In the genomic region with DNA sequence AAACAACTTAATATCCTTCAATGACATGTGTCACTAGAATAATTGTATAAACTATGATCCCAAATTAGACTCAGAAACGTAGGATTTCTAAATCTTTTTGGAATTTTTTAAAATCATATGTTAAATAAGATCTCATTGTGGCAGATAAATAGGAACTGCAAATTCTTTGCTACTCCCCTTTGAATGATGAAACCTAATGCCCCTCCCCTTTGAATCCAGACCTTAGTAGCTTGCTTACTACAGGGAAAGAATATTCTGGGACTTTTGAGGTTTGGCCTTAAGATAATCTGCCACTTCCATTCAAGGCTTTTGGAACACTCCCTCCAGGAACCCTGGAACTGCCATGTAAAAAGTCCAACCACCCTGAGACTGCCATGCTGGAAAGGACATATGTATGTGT, we compare ENCODE assay signal across 1 cellular context.
TF ChIP-seq lines count a peak whose summit lies in the region.

No MANE protein-coding gene starts in this region.

TF ChIP-seq in H1, 55 proteins besides CTCF, POLR2A, EP300 and RAD21:
- TF ChIP-seq SP2 (IDR thresholded peaks at IDR 0.05; ENCODE audit: low read length) (no peak), KDM1A (IDR thresholded peaks at IDR 0.05; ENCODE audit: borderline replicate concordance, low read length) (no peak), FOSL1 (IDR thresholded peaks at IDR 0.05; ENCODE audit: insufficient read depth, low read depth, low read length) (no peak), ZNF274 (IDR thresholded peaks at IDR 0.05; ENCODE audit: borderline replicate concordance, extremely low read depth, low read length) (no peak), TAF7 (optimal IDR thresholded peaks at IDR 0.05; ENCODE audit: borderline replicate concordance, low read depth, low read length) (no peak), SP4 (IDR thresholded peaks at IDR 0.05; ENCODE audit: low read length) (no peak), BCL11A (IDR thresholded peaks at IDR 0.05; ENCODE audit: low read depth in 2 of 2, low read length in 2 of 2) (no peak), YY1 (IDR thresholded peaks at IDR 0.05; ENCODE audit: low read depth, low read length) (no peak), NANOG (IDR thresholded peaks at IDR 0.05; ENCODE audit: insufficient read depth, low read depth, low read length, poor library complexity, severe bottlenecking) (no peak), GABPA (IDR thresholded peaks at IDR 0.05; ENCODE audit: borderline replicate concordance, insufficient read depth, low read length) (no peak)
- TF ChIP-seq, protein P1, sequence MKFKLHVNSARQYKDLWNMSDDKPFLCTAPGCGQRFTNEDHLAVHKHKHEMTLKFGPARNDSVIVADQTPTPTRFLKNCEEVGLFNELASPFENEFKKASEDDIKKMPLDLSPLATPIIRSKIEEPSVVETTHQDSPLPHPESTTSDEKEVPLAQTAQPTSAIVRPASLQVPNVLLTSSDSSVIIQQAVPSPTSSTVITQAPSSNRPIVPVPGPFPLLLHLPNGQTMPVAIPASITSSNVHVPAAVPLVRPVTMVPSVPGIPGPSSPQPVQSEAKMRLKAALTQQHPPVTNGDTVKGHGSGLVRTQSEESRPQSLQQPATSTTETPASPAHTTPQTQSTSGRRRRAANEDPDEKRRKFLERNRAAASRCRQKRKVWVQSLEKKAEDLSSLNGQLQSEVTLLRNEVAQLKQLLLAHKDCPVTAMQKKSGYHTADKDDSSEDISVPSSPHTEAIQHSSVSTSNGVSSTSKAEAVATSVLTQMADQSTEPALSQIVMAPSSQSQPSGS (IDR thresholded peaks at IDR 0.05; ENCODE audit: low read length): no peak
- TF ChIP-seq, protein P2, sequence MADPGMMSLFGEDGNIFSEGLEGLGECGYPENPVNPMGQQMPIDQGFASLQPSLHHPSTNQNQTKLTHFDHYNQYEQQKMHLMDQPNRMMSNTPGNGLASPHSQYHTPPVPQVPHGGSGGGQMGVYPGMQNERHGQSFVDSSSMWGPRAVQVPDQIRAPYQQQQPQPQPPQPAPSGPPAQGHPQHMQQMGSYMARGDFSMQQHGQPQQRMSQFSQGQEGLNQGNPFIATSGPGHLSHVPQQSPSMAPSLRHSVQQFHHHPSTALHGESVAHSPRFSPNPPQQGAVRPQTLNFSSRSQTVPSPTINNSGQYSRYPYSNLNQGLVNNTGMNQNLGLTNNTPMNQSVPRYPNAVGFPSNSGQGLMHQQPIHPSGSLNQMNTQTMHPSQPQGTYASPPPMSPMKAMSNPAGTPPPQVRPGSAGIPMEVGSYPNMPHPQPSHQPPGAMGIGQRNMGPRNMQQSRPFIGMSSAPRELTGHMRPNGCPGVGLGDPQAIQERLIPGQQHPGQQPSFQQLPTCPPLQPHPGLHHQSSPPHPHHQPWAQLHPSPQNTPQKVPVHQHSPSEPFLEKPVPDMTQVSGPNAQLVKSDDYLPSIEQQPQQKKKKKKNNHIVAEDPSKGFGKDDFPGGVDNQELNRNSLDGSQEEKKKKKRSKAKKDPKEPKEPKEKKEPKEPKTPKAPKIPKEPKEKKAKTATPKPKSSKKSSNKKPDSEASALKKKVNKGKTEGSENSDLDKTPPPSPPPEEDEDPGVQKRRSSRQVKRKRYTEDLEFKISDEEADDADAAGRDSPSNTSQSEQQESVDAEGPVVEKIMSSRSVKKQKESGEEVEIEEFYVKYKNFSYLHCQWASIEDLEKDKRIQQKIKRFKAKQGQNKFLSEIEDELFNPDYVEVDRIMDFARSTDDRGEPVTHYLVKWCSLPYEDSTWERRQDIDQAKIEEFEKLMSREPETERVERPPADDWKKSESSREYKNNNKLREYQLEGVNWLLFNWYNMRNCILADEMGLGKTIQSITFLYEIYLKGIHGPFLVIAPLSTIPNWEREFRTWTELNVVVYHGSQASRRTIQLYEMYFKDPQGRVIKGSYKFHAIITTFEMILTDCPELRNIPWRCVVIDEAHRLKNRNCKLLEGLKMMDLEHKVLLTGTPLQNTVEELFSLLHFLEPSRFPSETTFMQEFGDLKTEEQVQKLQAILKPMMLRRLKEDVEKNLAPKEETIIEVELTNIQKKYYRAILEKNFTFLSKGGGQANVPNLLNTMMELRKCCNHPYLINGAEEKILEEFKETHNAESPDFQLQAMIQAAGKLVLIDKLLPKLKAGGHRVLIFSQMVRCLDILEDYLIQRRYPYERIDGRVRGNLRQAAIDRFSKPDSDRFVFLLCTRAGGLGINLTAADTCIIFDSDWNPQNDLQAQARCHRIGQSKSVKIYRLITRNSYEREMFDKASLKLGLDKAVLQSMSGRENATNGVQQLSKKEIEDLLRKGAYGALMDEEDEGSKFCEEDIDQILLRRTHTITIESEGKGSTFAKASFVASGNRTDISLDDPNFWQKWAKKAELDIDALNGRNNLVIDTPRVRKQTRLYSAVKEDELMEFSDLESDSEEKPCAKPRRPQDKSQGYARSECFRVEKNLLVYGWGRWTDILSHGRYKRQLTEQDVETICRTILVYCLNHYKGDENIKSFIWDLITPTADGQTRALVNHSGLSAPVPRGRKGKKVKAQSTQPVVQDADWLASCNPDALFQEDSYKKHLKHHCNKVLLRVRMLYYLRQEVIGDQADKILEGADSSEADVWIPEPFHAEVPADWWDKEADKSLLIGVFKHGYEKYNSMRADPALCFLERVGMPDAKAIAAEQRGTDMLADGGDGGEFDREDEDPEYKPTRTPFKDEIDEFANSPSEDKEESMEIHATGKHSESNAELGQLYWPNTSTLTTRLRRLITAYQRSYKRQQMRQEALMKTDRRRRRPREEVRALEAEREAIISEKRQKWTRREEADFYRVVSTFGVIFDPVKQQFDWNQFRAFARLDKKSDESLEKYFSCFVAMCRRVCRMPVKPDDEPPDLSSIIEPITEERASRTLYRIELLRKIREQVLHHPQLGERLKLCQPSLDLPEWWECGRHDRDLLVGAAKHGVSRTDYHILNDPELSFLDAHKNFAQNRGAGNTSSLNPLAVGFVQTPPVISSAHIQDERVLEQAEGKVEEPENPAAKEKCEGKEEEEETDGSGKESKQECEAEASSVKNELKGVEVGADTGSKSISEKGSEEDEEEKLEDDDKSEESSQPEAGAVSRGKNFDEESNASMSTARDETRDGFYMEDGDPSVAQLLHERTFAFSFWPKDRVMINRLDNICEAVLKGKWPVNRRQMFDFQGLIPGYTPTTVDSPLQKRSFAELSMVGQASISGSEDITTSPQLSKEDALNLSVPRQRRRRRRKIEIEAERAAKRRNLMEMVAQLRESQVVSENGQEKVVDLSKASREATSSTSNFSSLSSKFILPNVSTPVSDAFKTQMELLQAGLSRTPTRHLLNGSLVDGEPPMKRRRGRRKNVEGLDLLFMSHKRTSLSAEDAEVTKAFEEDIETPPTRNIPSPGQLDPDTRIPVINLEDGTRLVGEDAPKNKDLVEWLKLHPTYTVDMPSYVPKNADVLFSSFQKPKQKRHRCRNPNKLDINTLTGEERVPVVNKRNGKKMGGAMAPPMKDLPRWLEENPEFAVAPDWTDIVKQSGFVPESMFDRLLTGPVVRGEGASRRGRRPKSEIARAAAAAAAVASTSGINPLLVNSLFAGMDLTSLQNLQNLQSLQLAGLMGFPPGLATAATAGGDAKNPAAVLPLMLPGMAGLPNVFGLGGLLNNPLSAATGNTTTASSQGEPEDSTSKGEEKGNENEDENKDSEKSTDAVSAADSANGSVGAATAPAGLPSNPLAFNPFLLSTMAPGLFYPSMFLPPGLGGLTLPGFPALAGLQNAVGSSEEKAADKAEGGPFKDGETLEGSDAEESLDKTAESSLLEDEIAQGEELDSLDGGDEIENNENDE (IDR thresholded peaks at IDR 0.05; ENCODE audit: insufficient replicate concordance, low read length): no peak
TF ChIP-seq in H1: peak in this region for 0.
